In the genomic region with DNA sequence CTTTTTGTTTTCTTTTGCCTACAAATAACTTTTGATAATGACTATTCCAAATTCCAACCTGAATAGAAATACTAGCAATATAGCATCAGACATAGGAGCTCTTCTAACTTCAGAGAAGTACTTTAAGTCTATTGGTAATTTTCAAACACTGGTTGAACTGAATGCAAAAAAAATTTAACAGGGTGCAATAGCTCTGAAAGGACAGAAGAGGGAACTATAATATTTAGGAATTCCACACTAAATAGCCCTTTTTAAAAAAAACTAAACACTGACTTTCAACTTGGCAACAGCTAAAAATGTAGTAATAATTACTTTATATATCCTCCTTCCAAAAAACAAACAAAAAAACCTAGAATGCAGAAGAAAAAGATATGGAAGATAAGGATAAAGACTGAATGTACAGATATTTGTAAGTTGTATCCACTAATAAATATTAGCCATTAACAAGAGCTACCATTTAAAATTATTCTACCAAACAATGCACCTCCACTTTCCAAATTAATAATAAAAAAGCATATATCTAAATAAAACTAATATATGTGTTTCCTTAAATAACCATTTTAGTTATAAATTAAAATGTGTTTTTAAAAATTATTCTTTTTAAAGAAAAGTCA, we compare ENCODE assay signal across 8 cellular contexts.
A peak's percentile ranks its signal among the peaks of the same experiment; 100 is the strongest.
DNase-seq lines count a peak whose midpoint lies in the region; ATAC-seq, FAIRE-seq and TF ChIP-seq lines count a peak whose summit lies in the region.

No MANE protein-coding gene starts in this region.

- H3K27me3 ChIP-seq in WERI-Rb-1 (ENCODE audit: insufficient read depth, low read depth, severe bottlenecking) (no peaks in the 10 kb centered on the region), sigmoid colon (no peaks in the 10 kb centered on the region)

- H3K9me3 ChIP-seq in WERI-Rb-1 (ENCODE audit: severe bottlenecking) (no peaks in the 10 kb centered on the region), sigmoid colon (no peaks in the 10 kb centered on the region)

- TF ChIP-seq CTCF in WERI-Rb-1 (IDR thresholded peaks at IDR 0.05; ENCODE audit: low read depth, low read length) (0 out of 2 replicates have a peak, but pooled peaks have one; percentile 9), sigmoid colon (IDR thresholded peaks at IDR 0.05) (peak in 1 of 4 experiments; percentile 21)

- TF ChIP-seq POLR2A in sigmoid colon (IDR thresholded peaks at IDR 0.05), result no peak

- H3K36me3 ChIP-seq in WERI-Rb-1 (no peaks in the 10 kb centered on the region), sigmoid colon (no peaks in the 10 kb centered on the region)

- peaks cover 0 to 5% (median 1%) of the 10 kb centered on the region in 4 donors for H3K4me1 ChIP-seq in sigmoid colon

- H3K4me3 ChIP-seq in WERI-Rb-1 (ENCODE audit: low read depth, low read length), result no peak overlapping the region
- no peak overlapping the region for H3K4me3 ChIP-seq in sigmoid colon

- ATAC-seq in HG03571 (IDR thresholded peaks at IDR 0.05; ENCODE audit: unreplicated experiment) (no peak), GM21528 (IDR thresholded peaks at IDR 0.05; ENCODE audit: low FRiP score, unreplicated experiment) (no peak), HG02981 (IDR thresholded peaks at IDR 0.05; ENCODE audit: unreplicated experiment) (no peak)

- in situ Hi-C loops in Caki2 (cut with HindIII; ENCODE audit: low pct_unique_long_range_greater_than_20kb, low sequenced_read_pairs) (no loop called here), KBM-7 (cut with MboI; ENCODE audit: low pct_unique_long_range_greater_than_20kb, low sequenced_read_pairs) (no loop called here)

- H3K27ac ChIP-seq in WERI-Rb-1, result no peak overlapping the region
- H3K27ac ChIP-seq in sigmoid colon, result no peak overlapping the region

- peak; percentile 99 for FAIRE-seq in islet of Langerhans (lab: Jason Lieb, UNC)

- intact Hi-C loops in sigmoid colon (cut with DNase I), result no loop called here

- no peak for TF ChIP-seq EP300 in sigmoid colon (IDR thresholded peaks at IDR 0.05)

- DNase-seq in Caki2 (ENCODE audit: low read depth) (peak; percentile 41), KBM-7 (peak; percentile 67), WERI-Rb-1 (no peak), sigmoid colon (no peak)

Comparison
In these comparisons a context has a peak if more than half of its experiments do, and no peak if none do; other contexts are left out.
1. DNase-seq: peak in Caki2 (single experiment) and KBM-7 (single experiment); none in WERI-Rb-1 (single experiment) and sigmoid colon (single experiment).